ENCODE assay signal across 10 cellular contexts in genomic region chr20:21323640-21324039, GRCh38. TPM values are rescaled to one million over a fixed set of nuclear protein-coding genes. Genes with fewer than 3 reads are reported as not detected.
DNase-seq lines count a peak whose midpoint lies in the region; ATAC-seq lines count a peak whose summit lies in the region.
"Had no signal": no experiment of that assay in that cellular context is flagged by ENCODE, and none has a peak within 500 bp of the region (broad histone marks: within the 10 kb centered on the region; RNA-seq: fewer than 3 reads in every experiment).

No MANE protein-coding gene starts in this region.

- peak overlapping the region; percentile 70 for H3K27ac Mint-ChIP-seq in dendritic cell treated with granulocyte-macrophage colony-stimulating factor and Interleukin-4, amounts not matched to agents 40 ng/mL and 50 ng/mL, for 4 days
- no peak overlapping the region for H3K27ac Mint-ChIP-seq in stimulated activated memory B cell treated with anti-CD40 and anti-IgM and Interleukin-4, amounts not matched to agents 10 μg/mL and 1 μg/mL and 100 μg/mL, for 72 hours

- no peak overlapping the region for H3K4me3 Mint-ChIP-seq in dendritic cell treated with granulocyte-macrophage colony-stimulating factor and Interleukin-4, amounts not matched to agents 40 ng/mL and 50 ng/mL, for 4 days
- no peak overlapping the region for H3K4me3 Mint-ChIP-seq in stimulated activated memory B cell treated with anti-CD40 and anti-IgM and Interleukin-4, amounts not matched to agents 10 μg/mL and 1 μg/mL and 100 μg/mL, for 72 hours

- H3K36me3 Mint-ChIP-seq in dendritic cell treated with granulocyte-macrophage colony-stimulating factor and Interleukin-4, amounts not matched to agents 40 ng/mL and 50 ng/mL, for 4 days (ENCODE audit: low read depth): peaks cover 30% of the 10 kb centered on the region
- H3K36me3 Mint-ChIP-seq in stimulated activated memory B cell treated with anti-CD40 and anti-IgM and Interleukin-4, amounts not matched to agents 10 μg/mL and 1 μg/mL and 100 μg/mL, for 72 hours: peaks cover 44% of the 10 kb centered on the region

- intact Hi-C loops in dendritic cell treated with granulocyte-macrophage colony-stimulating factor and Interleukin-4, amounts not matched to agents 40 ng/mL and 50 ng/mL, for 4 days (cut with micrococcal nuclease): no loop called here

- H3K4me1 Mint-ChIP-seq in dendritic cell treated with granulocyte-macrophage colony-stimulating factor and Interleukin-4, amounts not matched to agents 40 ng/mL and 50 ng/mL, for 4 days (ENCODE audit: low read depth): peaks cover 72% of the 10 kb centered on the region
- peaks cover 52% of the 10 kb centered on the region for H3K4me1 Mint-ChIP-seq in stimulated activated memory B cell treated with anti-CD40 and anti-IgM and Interleukin-4, amounts not matched to agents 10 μg/mL and 1 μg/mL and 100 μg/mL, for 72 hours

- peaks cover 16% of the 10 kb centered on the region for H3K9me3 Mint-ChIP-seq in dendritic cell treated with granulocyte-macrophage colony-stimulating factor and Interleukin-4, amounts not matched to agents 40 ng/mL and 50 ng/mL, for 4 days
- H3K9me3 Mint-ChIP-seq in stimulated activated memory B cell treated with anti-CD40 and anti-IgM and Interleukin-4, amounts not matched to agents 10 μg/mL and 1 μg/mL and 100 μg/mL, for 72 hours: peaks cover 8% of the 10 kb centered on the region

- ATAC-seq in HG02981 (IDR thresholded peaks at IDR 0.05; ENCODE audit: unreplicated experiment): no peak
- no peak for ATAC-seq in stimulated activated memory B cell treated with anti-CD40 and anti-IgM and Interleukin-4, amounts not matched to agents 10 μg/mL and 1 μg/mL and 100 μg/mL, for 72 hours

- peak; percentile 83 for DNase-seq in EL
- DNase-seq in M059J (ENCODE audit: low read depth): peak; percentile 93
- peak; percentile 47 for DNase-seq in myocyte (ENCODE audit: low read depth)
- no peak for DNase-seq in mucosa of gallbladder (ENCODE audit: low spot score)
- DNase-seq in HuH-7 (ENCODE audit: low spot score): no peak
- DNase-seq: activated naive CD4-positive, alpha-beta T cell treated with anti-CD3 and anti-CD28 coated beads, Interleukin-2, amount 50 U/mL, for 16 hours; NCI-H1092 had no signal

- no peaks in the 10 kb centered on the region for H3K27me3 Mint-ChIP-seq in dendritic cell treated with granulocyte-macrophage colony-stimulating factor and Interleukin-4, amounts not matched to agents 40 ng/mL and 50 ng/mL, for 4 days
- H3K27me3 Mint-ChIP-seq in stimulated activated memory B cell treated with anti-CD40 and anti-IgM and Interleukin-4, amounts not matched to agents 10 μg/mL and 1 μg/mL and 100 μg/mL, for 72 hours: no peaks in the 10 kb centered on the region

RNA-seq across cellular contexts. Expression of gene XRN2, which starts 20.5 kb away (rescaled TPM):
- total RNA-seq in M059J (2014; rRNA removed; shearing (Covaris generic)): 122 and 175 TPM in 2 replicates
- total RNA-seq in myocyte: 87.0 and 91.1 TPM in 2 replicates
- 37.1 TPM for polyA plus RNA-seq in myocyte (2012)
- total RNA-seq in mucosa of gallbladder: 48.2 TPM

Comparison
In these comparisons a context has a peak if more than half of its experiments do, and no peak if none do; other contexts are left out.
1. DNase-seq: peak in EL (single experiment), M059J (single experiment) and myocyte (single experiment); none in mucosa of gallbladder (single experiment) and HuH-7 (single experiment).